Comparison of ENCODE assay signal across 33 cellular contexts in the genomic region with DNA sequence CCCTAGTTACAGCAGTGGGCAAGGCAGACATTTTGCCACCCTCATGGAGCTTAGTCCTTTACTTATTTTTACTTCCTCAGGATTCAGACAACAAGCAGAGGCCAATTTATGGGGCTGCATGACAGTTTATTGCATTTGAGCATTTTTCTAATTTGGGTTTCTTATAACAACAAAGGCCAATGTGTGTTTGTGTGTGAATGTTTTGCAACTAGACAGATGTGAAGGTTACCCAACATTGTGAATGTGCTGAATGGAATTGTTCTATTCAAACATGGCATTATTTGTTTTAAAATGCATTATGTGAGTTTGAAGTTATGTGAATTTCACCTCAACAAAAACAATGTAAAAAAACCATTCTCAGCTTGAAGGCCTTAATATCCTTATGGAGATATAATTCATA. TPM values are rescaled to one million over a fixed set of nuclear protein-coding genes. Genes with fewer than 3 reads are reported as not detected.
DNase-seq lines count a peak whose midpoint lies in the region; ATAC-seq and TF ChIP-seq lines count a peak whose summit lies in the region.
"Had no signal": no experiment of that assay in that cellular context is flagged by ENCODE, and none has a peak within 500 bp of the region (broad histone marks: within the 10 kb centered on the region; RNA-seq: fewer than 3 reads in every experiment).

No MANE protein-coding gene starts in this region.

- DNase-seq in AG08395 (ENCODE audit: low spot score) (peak; percentile 10), GM04504 (ENCODE audit: low read depth) (peak; percentile 40), adipocyte (ENCODE audit: low read depth) (peak; percentile 91), fibroblast of villous mesenchyme (ENCODE audit: low read depth) (peak; percentile 55), SKM-1 (lab: John Stamatoyannopoulos, UW; ENCODE audit: unreplicated experiment) (no peak), GM23338 (ENCODE audit: low spot score) (no peak), endothelial cell (ENCODE audit: low spot score) (no peak)
- no peak for DNase-seq in activated naive CD4-positive, alpha-beta T cell (lab: John Stamatoyannopoulos, UW)
- DNase-seq: activated CD4-positive, alpha-beta T cell treated with anti-CD3 and anti-CD28 coated beads for 4 hours; activated naive CD4-positive, alpha-beta T cell treated with anti-CD3 and anti-CD28 coated beads, Interleukin-2, amount 10 ng/mL, durations not matched to agents 7 days and 5 days; activated T-cell treated with anti-CD3 and anti-CD28 coated beads, Interleukin-2, amount 50 U/mL, for 4 hours; anterior cingulate cortex; central memory CD4-positive, alpha-beta T cell; gastrocnemius medialis; hippocampal formation; immature natural killer cell; KBM-7; mesendoderm; NCI-H187; NCI-H2171 treated with DMSO at 0.1 percent for 48 hours; NCI-H526; nucleus accumbens; spleen; stimulated activated CD4-positive, alpha-beta T cell treated with anti-CD3 and anti-CD28 coated beads, Interleukin-2, amount 100 ng/mL, for 48 hours; T-helper 2 cell had no signal

- no peaks in the 10 kb centered on the region for H3F3A ChIP-seq in GM23338 (replicated peaks; ENCODE audit: low read depth)

- peaks cover 8% of the 10 kb centered on the region for H3K27me3 Mint-ChIP-seq in GM23338 (ENCODE audit: insufficient read depth, low read depth, poor library complexity)
- peaks cover 3% of the 10 kb centered on the region for H3K27me3 Mint-ChIP-seq in endothelial cell (ENCODE audit: unreplicated experiment)
- H3K27me3 Mint-ChIP-seq: activated naive CD4-positive, alpha-beta T cell treated with anti-CD3 and anti-CD28 coated beads, Interleukin-2, amount 10 ng/mL, durations not matched to agents 7 days and 5 days; stimulated activated memory B cell treated with anti-CD40 and anti-IgM and Interleukin-4, amounts not matched to agents 10 μg/mL and 1 μg/mL and 100 μg/mL, for 72 hours had no signal

- H3K4me2 ChIP-seq in GM23338, result no peak overlapping the region

- H3K36me3 ChIP-seq in adipocyte (ENCODE audit: control insufficient read depth, insufficient read depth, low read length, severe bottlenecking) (no peaks in the 10 kb centered on the region), GM23338 (ENCODE audit: insufficient read depth) (peaks cover 11% of the 10 kb centered on the region)
- H3K36me3 ChIP-seq: gastrocnemius medialis, spleen, suprapubic skin had no signal

- H3K4me3 ChIP-seq in adipocyte (ENCODE audit: low read length), result peak overlapping the region; percentile 7
- H3K4me3 ChIP-seq in fibroblast of villous mesenchyme (ENCODE audit: low read depth, low read length), result no peak overlapping the region
- H3K4me3 ChIP-seq in GM23338, result no peak overlapping the region
- H3K4me3 ChIP-seq: gastrocnemius medialis, spleen, suprapubic skin had no signal

- H3K79me2 ChIP-seq in GM23338 (replicated peaks; ENCODE audit: insufficient read depth), result no peaks in the 10 kb centered on the region

- H4K20me1 ChIP-seq in GM23338 (replicated peaks; ENCODE audit: insufficient read depth), result no peaks in the 10 kb centered on the region

- H3K4me1 ChIP-seq in adipocyte (ENCODE audit: control insufficient read depth, insufficient read depth, low read length) (peaks cover 20% of the 10 kb centered on the region), GM23338 (ENCODE audit: insufficient read depth) (no peaks in the 10 kb centered on the region)
- H3K4me1 ChIP-seq: gastrocnemius medialis, spleen, suprapubic skin had no signal

- peaks cover 56% of the 10 kb centered on the region for H3K9me3 Mint-ChIP-seq in GM23338
- H3K9me3 Mint-ChIP-seq in endothelial cell (ENCODE audit: unreplicated experiment), result peaks cover 14% of the 10 kb centered on the region

- no peak overlapping the region for H3K27ac Mint-ChIP-seq in GM23338
- H3K27ac Mint-ChIP-seq in endothelial cell (ENCODE audit: unreplicated experiment), result no peak overlapping the region
- H3K27ac Mint-ChIP-seq: activated naive CD4-positive, alpha-beta T cell treated with anti-CD3 and anti-CD28 coated beads, Interleukin-2, amount 10 ng/mL, durations not matched to agents 7 days and 5 days; CD14-positive monocyte; immature natural killer cell; stimulated activated memory B cell treated with anti-CD40 and anti-IgM and Interleukin-4, amounts not matched to agents 10 μg/mL and 1 μg/mL and 100 μg/mL, for 72 hours had no signal

- TF ChIP-seq CTCF in fibroblast of villous mesenchyme (IDR thresholded peaks at IDR 0.05; ENCODE audit: insufficient read depth, low read depth, low read length) (no peak), GM23338 (conservative IDR thresholded peaks at IDR 0.05; ENCODE audit: low read depth in 2 of 2) (no peak), endothelial cell (IDR thresholded peaks at IDR 0.05; ENCODE audit: unreplicated experiment) (no peak)

- H3K27me3 ChIP-seq in adipocyte (replicated peaks; ENCODE audit: control insufficient read depth, insufficient read depth, low read length) (no peaks in the 10 kb centered on the region), GM23338 (ENCODE audit: insufficient read depth) (no peaks in the 10 kb centered on the region)
- H3K27me3 ChIP-seq: gastrocnemius medialis, suprapubic skin had no signal

- H3K9me3 ChIP-seq in adipocyte (ENCODE audit: control insufficient read depth, low read length), result peaks cover 7% of the 10 kb centered on the region
- H3K9me3 ChIP-seq: gastrocnemius medialis, suprapubic skin had no signal

- H3K27ac ChIP-seq in GM23338 (ENCODE audit: low read depth), result no peak overlapping the region
- H3K27ac ChIP-seq: gastrocnemius medialis, spleen, suprapubic skin had no signal

- H3K4me3 Mint-ChIP-seq in GM23338 (no peak overlapping the region), endothelial cell (ENCODE audit: unreplicated experiment) (no peak overlapping the region)
- H3K4me3 Mint-ChIP-seq: activated naive CD4-positive, alpha-beta T cell treated with anti-CD3 and anti-CD28 coated beads, Interleukin-2, amount 10 ng/mL, durations not matched to agents 7 days and 5 days; activated T-cell treated with anti-CD3 and anti-CD28 coated beads, Interleukin-2, amount 50 U/mL, for 4 hours; CD14-positive monocyte; immature natural killer cell; stimulated activated memory B cell treated with anti-CD40 and anti-IgM and Interleukin-4, amounts not matched to agents 10 μg/mL and 1 μg/mL and 100 μg/mL, for 72 hours had no signal

- no peak overlapping the region for H3K9ac ChIP-seq in adipocyte (ENCODE audit: low read length)

- H2AFZ ChIP-seq in GM23338, result no peak overlapping the region

- H3K36me3 Mint-ChIP-seq in GM23338 (ENCODE audit: low read depth) (peaks cover 41% of the 10 kb centered on the region), endothelial cell (ENCODE audit: low read depth, unreplicated experiment) (peaks cover 6% of the 10 kb centered on the region)
- H3K36me3 Mint-ChIP-seq: activated naive CD4-positive, alpha-beta T cell treated with anti-CD3 and anti-CD28 coated beads, Interleukin-2, amount 10 ng/mL, durations not matched to agents 7 days and 5 days had no signal

- H3K4me1 Mint-ChIP-seq in GM23338 (no peaks in the 10 kb centered on the region), endothelial cell (ENCODE audit: unreplicated experiment) (no peaks in the 10 kb centered on the region)
- H3K4me1 Mint-ChIP-seq: activated naive CD4-positive, alpha-beta T cell treated with anti-CD3 and anti-CD28 coated beads, Interleukin-2, amount 10 ng/mL, durations not matched to agents 7 days and 5 days; immature natural killer cell had no signal

- no peak for ATAC-seq in GM23338
- ATAC-seq: activated T-cell treated with anti-CD3 and anti-CD28 coated beads, Interleukin-2, amount 50 U/mL, for 4 hours; gastrocnemius medialis; left lobe of liver; stimulated activated memory B cell treated with anti-CD40 and anti-IgM and Interleukin-4, amounts not matched to agents 10 μg/mL and 1 μg/mL and 100 μg/mL, for 72 hours had no signal

- H3K9me2 ChIP-seq in GM23338 (ENCODE audit: insufficient read depth), result no peaks in the 10 kb centered on the region

TF ChIP-seq in GM23338, 12 proteins besides CTCF, POLR2A, EP300 and RAD21:
- TF ChIP-seq, protein P1, sequence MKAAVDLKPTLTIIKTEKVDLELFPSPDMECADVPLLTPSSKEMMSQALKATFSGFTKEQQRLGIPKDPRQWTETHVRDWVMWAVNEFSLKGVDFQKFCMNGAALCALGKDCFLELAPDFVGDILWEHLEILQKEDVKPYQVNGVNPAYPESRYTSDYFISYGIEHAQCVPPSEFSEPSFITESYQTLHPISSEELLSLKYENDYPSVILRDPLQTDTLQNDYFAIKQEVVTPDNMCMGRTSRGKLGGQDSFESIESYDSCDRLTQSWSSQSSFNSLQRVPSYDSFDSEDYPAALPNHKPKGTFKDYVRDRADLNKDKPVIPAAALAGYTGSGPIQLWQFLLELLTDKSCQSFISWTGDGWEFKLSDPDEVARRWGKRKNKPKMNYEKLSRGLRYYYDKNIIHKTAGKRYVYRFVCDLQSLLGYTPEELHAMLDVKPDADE (IDR thresholded peaks at IDR 0.05), result no peak
- no peak for TF ChIP-seq JUNB (IDR thresholded peaks at IDR 0.05; ENCODE audit: unreplicated experiment)

RNA-seq across cellular contexts. Expression of a gene that starts 57.4 kb away (rescaled TPM):
- total RNA-seq in fibroblast of villous mesenchyme (not detected in 2 replicates), endothelial cell (ENCODE audit: unreplicated experiment) (not detected)
- total RNA-seq in GM23338 (2014; rRNA removed; shearing (Covaris generic)), result not detected in 2 replicates
- not detected in 2 replicates for polyA plus RNA-seq in GM23338 (2016; fragmentation: Nextera tagmentation; extraction: Ambion mirVana)
- total RNA-seq: A673; activated T-cell treated with anti-CD3 and anti-CD28 coated beads, Interleukin-2, amount 50 U/mL, for 4 hours; dermis microvascular lymphatic vessel endothelial cell; endothelial cell of umbilical vein; gastrocnemius medialis; HT-29; left lobe of liver; spleen; suprapubic skin had no signal
- polyA plus RNA-seq: CD14-positive monocyte, endothelial cell of umbilical vein, immature natural killer cell, spleen had no signal

Comparison
In these comparisons a context has a peak if more than half of its experiments do, and no peak if none do; other contexts are left out.
1. DNase-seq: peak in AG08395 (single experiment), GM04504 (single experiment), adipocyte (single experiment) and fibroblast of villous mesenchyme (single experiment); none in activated naive CD4-positive, alpha-beta T cell (0 of 4), SKM-1 (single experiment), GM23338 (single experiment) and endothelial cell (single experiment).